ENCODE assay signal across 1 cellular context in the genomic region with DNA sequence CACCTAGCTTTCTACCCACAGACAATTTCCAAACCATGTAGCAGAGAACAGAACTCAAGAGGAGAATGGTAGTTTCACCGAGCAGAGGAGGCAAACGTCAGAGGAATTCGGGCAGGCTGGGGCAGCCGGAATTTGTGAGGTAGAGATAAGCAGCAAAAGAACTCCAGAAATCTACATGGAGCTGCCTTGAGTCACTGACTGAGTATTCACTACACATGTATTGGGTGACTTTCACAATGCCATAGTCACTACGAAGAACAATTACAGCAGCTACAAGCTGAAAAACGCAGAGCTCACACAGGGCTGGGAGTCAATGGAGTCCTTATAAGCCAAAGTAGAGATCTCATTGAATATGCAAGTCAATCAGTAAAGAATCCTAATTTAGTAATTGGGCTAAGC.
A peak's percentile ranks its signal among the peaks of the same experiment; 100 is the strongest.
TF ChIP-seq lines count a peak whose summit lies in the region.

No MANE protein-coding gene starts in this region.

TF ChIP-seq in K562, 482 proteins besides CTCF, POLR2A, EP300 and RAD21 (continued from another document and continues in another):
- TF ChIP-seq, protein P1, sequence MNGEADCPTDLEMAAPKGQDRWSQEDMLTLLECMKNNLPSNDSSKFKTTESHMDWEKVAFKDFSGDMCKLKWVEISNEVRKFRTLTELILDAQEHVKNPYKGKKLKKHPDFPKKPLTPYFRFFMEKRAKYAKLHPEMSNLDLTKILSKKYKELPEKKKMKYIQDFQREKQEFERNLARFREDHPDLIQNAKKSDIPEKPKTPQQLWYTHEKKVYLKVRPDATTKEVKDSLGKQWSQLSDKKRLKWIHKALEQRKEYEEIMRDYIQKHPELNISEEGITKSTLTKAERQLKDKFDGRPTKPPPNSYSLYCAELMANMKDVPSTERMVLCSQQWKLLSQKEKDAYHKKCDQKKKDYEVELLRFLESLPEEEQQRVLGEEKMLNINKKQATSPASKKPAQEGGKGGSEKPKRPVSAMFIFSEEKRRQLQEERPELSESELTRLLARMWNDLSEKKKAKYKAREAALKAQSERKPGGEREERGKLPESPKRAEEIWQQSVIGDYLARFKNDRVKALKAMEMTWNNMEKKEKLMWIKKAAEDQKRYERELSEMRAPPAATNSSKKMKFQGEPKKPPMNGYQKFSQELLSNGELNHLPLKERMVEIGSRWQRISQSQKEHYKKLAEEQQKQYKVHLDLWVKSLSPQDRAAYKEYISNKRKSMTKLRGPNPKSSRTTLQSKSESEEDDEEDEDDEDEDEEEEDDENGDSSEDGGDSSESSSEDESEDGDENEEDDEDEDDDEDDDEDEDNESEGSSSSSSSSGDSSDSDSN (IDR thresholded peaks at IDR 0.05; ENCODE audit: borderline replicate concordance in 1 of 2, low read depth in 2 of 2, low read length in 2 of 2): 0 out of 4 replicates have a peak, but pooled peaks of 1 of the 2 experiments have one; percentile 43
- TF ChIP-seq CBX3 (IDR thresholded peaks at IDR 0.05; ENCODE audit: borderline replicate concordance in 1 of 2, low read length in 2 of 2) (peak in 1 of 2 experiments; percentile 61; a peak in 1 of 3 replicates), TRIM28 (IDR thresholded peaks at IDR 0.05) (0 out of 2 replicates have a peak, but pooled peaks have one; percentile 26), CBFA2T3 (IDR thresholded peaks at IDR 0.05) (peak; percentile 81), MAFF (IDR thresholded peaks at IDR 0.05; ENCODE audit: low read length) (no peak), SETDB1 (IDR thresholded peaks at IDR 0.05; ENCODE audit: low read length) (no peak), FOSL1 (tag; conservative IDR thresholded peaks at IDR 0.05) (peak; percentile 62), ZNF583 (CRISPR knock-in tag; IDR thresholded peaks at IDR 0.05) (no peak), TCF3 (CRISPR knock-in tag; IDR thresholded peaks at IDR 0.05) (peak; percentile 52; the same call in 1 of the 2 replicates), SMARCE1 (IDR thresholded peaks at IDR 0.05) (peak; percentile 81), ZNF707 (CRISPR knock-in tag; conservative IDR thresholded peaks at IDR 0.05) (no peak), HMG20B (CRISPR knock-in tag; IDR thresholded peaks at IDR 0.05) (no peak), TAF9B (IDR thresholded peaks at IDR 0.05; ENCODE audit: partially characterized antibody) (peak; percentile 6), ELF2 (CRISPR knock-in tag; IDR thresholded peaks at IDR 0.05) (0 out of 2 replicates have a peak, but pooled peaks have one; percentile 26), HDAC2 (IDR thresholded peaks at IDR 0.05) (peak; percentile 36; the same call in 1 of the 2 replicates), RB1 (IDR thresholded peaks at IDR 0.05; ENCODE audit: low read depth) (0 out of 2 replicates have a peak, but pooled peaks have one; percentile 24), JUN (IDR thresholded peaks at IDR 0.05; ENCODE audit: borderline replicate concordance, low read depth, low read length) (0 out of 2 replicates have a peak, but pooled peaks have one; percentile 24), JUN (CRISPR knock-in tag; IDR thresholded peaks at IDR 0.05; ENCODE audit: borderline replicate concordance) (no peak), NCOR1 (IDR thresholded peaks at IDR 0.05) (peak; percentile 53), NR4A1 (CRISPR knock-in tag; IDR thresholded peaks at IDR 0.05) (no peak), NR4A1 (tag; IDR thresholded peaks at IDR 0.05) (no peak), SMAD4 (CRISPR knock-in tag; conservative IDR thresholded peaks at IDR 0.05) (peak; percentile 13; the same call in 1 of the 2 replicates), SMARCA5 (IDR thresholded peaks at IDR 0.05) (peak; percentile 62; the same call in 1 of the 2 replicates), HNRNPUL1 (IDR thresholded peaks at IDR 0.05; ENCODE audit: low read length) (no peak), FOXK2 (conservative IDR thresholded peaks at IDR 0.05 in 1 of 2, IDR thresholded peaks at IDR 0.05 in 1 of 2; ENCODE audit: low read depth in 2 of 2) (peak in 1 of 2 experiments; percentile 23; a peak in 1 of 4 replicates), NFXL1 (CRISPR knock-in tag; IDR thresholded peaks at IDR 0.05) (no peak), SOX6 (IDR thresholded peaks at IDR 0.05) (peak; percentile 77), STAT5B (CRISPR knock-in tag; IDR thresholded peaks at IDR 0.05) (no peak), ARID1B (IDR thresholded peaks at IDR 0.05) (peak; percentile 81), TRIM24 (IDR thresholded peaks at IDR 0.05) (0 out of 4 replicates have a peak, but pooled peaks of 1 of the 2 experiments have one; percentile 43), COPS2 (conservative IDR thresholded peaks at IDR 0.05) (no peak), TEAD1 (CRISPR knock-in tag; IDR thresholded peaks at IDR 0.05) (peak in 1 of 2 experiments; percentile 11; a peak in 1 of 4 replicates), LEF1 (IDR thresholded peaks at IDR 0.05) (peak; percentile 33; the same call in 1 of the 2 replicates), ZNF551 (CRISPR knock-in tag; IDR thresholded peaks at IDR 0.05) (no peak), BHLHE40 (IDR thresholded peaks at IDR 0.05; ENCODE audit: low read length) (0 out of 2 replicates have a peak, but pooled peaks have one; percentile 32), NCOA6 (IDR thresholded peaks at IDR 0.05) (no peak), JUND (IDR thresholded peaks at IDR 0.05; ENCODE audit: borderline replicate concordance, low read depth, low read length) (peak; percentile 72), JUND (tag; IDR thresholded peaks at IDR 0.05; ENCODE audit: borderline replicate concordance, low read depth, low read length) (peak; percentile 48; the same call in 1 of the 3 replicates)
- TF ChIP-seq, protein P2, sequence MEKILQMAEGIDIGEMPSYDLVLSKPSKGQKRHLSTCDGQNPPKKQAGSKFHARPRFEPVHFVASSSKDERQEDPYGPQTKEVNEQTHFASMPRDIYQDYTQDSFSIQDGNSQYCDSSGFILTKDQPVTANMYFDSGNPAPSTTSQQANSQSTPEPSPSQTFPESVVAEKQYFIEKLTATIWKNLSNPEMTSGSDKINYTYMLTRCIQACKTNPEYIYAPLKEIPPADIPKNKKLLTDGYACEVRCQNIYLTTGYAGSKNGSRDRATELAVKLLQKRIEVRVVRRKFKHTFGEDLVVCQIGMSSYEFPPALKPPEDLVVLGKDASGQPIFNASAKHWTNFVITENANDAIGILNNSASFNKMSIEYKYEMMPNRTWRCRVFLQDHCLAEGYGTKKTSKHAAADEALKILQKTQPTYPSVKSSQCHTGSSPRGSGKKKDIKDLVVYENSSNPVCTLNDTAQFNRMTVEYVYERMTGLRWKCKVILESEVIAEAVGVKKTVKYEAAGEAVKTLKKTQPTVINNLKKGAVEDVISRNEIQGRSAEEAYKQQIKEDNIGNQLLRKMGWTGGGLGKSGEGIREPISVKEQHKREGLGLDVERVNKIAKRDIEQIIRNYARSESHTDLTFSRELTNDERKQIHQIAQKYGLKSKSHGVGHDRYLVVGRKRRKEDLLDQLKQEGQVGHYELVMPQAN (IDR thresholded peaks at IDR 0.05; ENCODE audit: borderline replicate concordance): no peak
- TF ChIP-seq, protein P3, sequence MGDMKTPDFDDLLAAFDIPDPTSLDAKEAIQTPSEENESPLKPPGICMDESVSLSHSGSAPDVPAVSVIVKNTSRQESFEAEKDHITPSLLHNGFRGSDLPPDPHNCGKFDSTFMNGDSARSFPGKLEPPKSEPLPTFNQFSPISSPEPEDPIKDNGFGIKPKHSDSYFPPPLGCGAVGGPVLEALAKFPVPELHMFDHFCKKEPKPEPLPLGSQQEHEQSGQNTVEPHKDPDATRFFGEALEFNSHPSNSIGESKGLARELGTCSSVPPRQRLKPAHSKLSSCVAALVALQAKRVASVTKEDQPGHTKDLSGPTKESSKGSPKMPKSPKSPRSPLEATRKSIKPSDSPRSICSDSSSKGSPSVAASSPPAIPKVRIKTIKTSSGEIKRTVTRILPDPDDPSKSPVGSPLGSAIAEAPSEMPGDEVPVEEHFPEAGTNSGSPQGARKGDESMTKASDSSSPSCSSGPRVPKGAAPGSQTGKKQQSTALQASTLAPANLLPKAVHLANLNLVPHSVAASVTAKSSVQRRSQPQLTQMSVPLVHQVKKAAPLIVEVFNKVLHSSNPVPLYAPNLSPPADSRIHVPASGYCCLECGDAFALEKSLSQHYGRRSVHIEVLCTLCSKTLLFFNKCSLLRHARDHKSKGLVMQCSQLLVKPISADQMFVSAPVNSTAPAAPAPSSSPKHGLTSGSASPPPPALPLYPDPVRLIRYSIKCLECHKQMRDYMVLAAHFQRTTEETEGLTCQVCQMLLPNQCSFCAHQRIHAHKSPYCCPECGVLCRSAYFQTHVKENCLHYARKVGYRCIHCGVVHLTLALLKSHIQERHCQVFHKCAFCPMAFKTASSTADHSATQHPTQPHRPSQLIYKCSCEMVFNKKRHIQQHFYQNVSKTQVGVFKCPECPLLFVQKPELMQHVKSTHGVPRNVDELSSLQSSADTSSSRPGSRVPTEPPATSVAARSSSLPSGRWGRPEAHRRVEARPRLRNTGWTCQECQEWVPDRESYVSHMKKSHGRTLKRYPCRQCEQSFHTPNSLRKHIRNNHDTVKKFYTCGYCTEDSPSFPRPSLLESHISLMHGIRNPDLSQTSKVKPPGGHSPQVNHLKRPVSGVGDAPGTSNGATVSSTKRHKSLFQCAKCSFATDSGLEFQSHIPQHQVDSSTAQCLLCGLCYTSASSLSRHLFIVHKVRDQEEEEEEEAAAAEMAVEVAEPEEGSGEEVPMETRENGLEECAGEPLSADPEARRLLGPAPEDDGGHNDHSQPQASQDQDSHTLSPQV (IDR thresholded peaks at IDR 0.05): 0 out of 2 replicates have a peak, but pooled peaks have one; percentile 23
- TF ChIP-seq, protein P4, sequence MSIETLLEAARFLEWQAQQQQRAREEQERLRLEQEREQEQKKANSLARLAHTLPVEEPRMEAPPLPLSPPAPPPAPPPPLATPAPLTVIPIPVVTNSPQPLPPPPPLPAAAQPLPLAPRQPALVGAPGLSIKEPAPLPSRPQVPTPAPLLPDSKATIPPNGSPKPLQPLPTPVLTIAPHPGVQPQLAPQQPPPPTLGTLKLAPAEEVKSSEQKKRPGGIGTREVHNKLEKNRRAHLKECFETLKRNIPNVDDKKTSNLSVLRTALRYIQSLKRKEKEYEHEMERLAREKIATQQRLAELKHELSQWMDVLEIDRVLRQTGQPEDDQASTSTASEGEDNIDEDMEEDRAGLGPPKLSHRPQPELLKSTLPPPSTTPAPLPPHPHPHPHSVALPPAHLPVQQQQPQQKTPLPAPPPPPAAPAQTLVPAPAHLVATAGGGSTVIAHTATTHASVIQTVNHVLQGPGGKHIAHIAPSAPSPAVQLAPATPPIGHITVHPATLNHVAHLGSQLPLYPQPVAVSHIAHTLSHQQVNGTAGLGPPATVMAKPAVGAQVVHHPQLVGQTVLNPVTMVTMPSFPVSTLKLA (conservative IDR thresholded peaks at IDR 0.05): peak in 1 of 2 experiments; percentile 63; a peak in 3 of 4 replicates
- TF ChIP-seq, protein P5, sequence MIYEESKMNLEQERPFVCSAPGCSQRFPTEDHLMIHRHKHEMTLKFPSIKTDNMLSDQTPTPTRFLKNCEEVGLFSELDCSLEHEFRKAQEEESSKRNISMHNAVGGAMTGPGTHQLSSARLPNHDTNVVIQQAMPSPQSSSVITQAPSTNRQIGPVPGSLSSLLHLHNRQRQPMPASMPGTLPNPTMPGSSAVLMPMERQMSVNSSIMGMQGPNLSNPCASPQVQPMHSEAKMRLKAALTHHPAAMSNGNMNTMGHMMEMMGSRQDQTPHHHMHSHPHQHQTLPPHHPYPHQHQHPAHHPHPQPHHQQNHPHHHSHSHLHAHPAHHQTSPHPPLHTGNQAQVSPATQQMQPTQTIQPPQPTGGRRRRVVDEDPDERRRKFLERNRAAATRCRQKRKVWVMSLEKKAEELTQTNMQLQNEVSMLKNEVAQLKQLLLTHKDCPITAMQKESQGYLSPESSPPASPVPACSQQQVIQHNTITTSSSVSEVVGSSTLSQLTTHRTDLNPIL (CRISPR knock-in tag; IDR thresholded peaks at IDR 0.05): no peak
- TF ChIP-seq, protein P6, sequence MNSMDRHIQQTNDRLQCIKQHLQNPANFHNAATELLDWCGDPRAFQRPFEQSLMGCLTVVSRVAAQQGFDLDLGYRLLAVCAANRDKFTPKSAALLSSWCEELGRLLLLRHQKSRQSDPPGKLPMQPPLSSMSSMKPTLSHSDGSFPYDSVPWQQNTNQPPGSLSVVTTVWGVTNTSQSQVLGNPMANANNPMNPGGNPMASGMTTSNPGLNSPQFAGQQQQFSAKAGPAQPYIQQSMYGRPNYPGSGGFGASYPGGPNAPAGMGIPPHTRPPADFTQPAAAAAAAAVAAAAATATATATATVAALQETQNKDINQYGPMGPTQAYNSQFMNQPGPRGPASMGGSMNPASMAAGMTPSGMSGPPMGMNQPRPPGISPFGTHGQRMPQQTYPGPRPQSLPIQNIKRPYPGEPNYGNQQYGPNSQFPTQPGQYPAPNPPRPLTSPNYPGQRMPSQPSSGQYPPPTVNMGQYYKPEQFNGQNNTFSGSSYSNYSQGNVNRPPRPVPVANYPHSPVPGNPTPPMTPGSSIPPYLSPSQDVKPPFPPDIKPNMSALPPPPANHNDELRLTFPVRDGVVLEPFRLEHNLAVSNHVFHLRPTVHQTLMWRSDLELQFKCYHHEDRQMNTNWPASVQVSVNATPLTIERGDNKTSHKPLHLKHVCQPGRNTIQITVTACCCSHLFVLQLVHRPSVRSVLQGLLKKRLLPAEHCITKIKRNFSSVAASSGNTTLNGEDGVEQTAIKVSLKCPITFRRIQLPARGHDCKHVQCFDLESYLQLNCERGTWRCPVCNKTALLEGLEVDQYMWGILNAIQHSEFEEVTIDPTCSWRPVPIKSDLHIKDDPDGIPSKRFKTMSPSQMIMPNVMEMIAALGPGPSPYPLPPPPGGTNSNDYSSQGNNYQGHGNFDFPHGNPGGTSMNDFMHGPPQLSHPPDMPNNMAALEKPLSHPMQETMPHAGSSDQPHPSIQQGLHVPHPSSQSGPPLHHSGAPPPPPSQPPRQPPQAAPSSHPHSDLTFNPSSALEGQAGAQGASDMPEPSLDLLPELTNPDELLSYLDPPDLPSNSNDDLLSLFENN (IDR thresholded peaks at IDR 0.05; ENCODE audit: low read depth in 2 of 2, low read length in 2 of 2): no peak; a peak in 1 of 4 replicates
- TF ChIP-seq, protein P7, sequence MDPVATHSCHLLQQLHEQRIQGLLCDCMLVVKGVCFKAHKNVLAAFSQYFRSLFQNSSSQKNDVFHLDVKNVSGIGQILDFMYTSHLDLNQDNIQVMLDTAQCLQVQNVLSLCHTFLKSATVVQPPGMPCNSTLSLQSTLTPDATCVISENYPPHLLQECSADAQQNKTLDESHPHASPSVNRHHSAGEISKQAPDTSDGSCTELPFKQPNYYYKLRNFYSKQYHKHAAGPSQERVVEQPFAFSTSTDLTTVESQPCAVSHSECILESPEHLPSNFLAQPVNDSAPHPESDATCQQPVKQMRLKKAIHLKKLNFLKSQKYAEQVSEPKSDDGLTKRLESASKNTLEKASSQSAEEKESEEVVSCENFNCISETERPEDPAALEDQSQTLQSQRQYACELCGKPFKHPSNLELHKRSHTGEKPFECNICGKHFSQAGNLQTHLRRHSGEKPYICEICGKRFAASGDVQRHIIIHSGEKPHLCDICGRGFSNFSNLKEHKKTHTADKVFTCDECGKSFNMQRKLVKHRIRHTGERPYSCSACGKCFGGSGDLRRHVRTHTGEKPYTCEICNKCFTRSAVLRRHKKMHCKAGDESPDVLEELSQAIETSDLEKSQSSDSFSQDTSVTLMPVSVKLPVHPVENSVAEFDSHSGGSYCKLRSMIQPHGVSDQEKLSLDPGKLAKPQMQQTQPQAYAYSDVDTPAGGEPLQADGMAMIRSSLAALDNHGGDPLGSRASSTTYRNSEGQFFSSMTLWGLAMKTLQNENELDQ (CRISPR knock-in tag; IDR thresholded peaks at IDR 0.05; ENCODE audit: borderline replicate concordance): no peak
